23 cellular contexts compared by ENCODE assay signal in the genomic region with DNA sequence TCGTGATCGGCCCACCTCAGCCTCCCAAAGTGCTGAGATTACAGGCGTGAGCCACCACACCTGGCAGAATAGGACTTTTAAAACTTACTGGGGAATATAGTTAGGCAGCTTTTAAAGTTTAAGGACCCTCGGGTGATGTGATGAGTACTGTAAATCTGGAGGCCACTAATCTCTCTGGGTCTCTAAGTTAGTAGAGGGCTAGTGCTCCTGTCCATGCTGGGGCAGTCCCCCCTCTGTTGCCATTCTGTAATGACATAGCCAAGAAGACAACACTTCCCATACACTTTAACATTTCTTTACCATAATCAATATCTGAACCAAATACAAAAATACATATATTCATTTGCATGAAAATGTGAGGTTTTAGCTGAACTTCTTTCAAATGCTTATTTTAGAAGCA.
"Had no signal": no experiment of that assay in that cellular context is flagged by ENCODE, and none has a peak within 500 bp of the region (broad histone marks: within the 10 kb centered on the region; RNA-seq: fewer than 3 reads in every experiment).

No MANE protein-coding gene starts in this region.

- H3K9me3 Mint-ChIP-seq: mesothelial cell of epicardium, naive B cell, nephron had no signal

- H3K27ac Mint-ChIP-seq: mesothelial cell of epicardium, nephron had no signal

- H3K4me3 Mint-ChIP-seq: mesothelial cell of epicardium, nephron had no signal

- ATAC-seq: foreskin keratinocyte, gastroesophageal sphincter, heart left ventricle, left cardiac atrium, left lung, mucosa of descending colon, sciatic nerve had no signal

- H3K4me1 Mint-ChIP-seq: mesothelial cell of epicardium, naive B cell, nephron had no signal

- DNase-seq: cortex of kidney; dorsolateral prefrontal cortex; effector CD4-positive, alpha-beta T cell; foreskin keratinocyte; heart left ventricle; left cardiac atrium; left lung; mesenchymal stem cell; mucosa of descending colon; naive B cell; nucleus accumbens; stimulated activated CD4-positive, alpha-beta T cell treated with anti-CD3 and anti-CD28 coated beads, Interleukin-12 subunit alpha, Interleukin-12 subunit beta, amount 100 ng/mL, for 4 hours; stimulated activated CD4-positive, alpha-beta T cell treated with anti-CD3 and anti-CD28 coated beads, Interleukin-1b, Interleukin-23, amount 100 ng/mL, for 48 hours; stimulated activated CD4-positive, alpha-beta T cell treated with anti-CD3 and anti-CD28 coated beads, Interleukin-4, amount 100 ng/mL, for 1 hour; stimulated activated CD8-positive, alpha-beta memory T cell treated with anti-CD3 and anti-CD28 coated beads, Interleukin-4, amount 100 ng/mL, for 48 hours; stimulated activated naive CD4-positive, alpha-beta T cell treated with Interleukin-2 at 50 U/mL for 16 hours; stomach; thyroid gland; trophoblast cell had no signal

- H3K27me3 Mint-ChIP-seq: naive B cell had no signal
